ENCODE assay signal across 21 cellular contexts in genomic region chr2:168005586-168005985, GRCh38.
A peak's percentile ranks its signal among the peaks of the same experiment; 100 is the strongest.
DNase-seq lines count a peak whose midpoint lies in the region; ATAC-seq and TF ChIP-seq lines count a peak whose summit lies in the region.
"Had no signal": no experiment of that assay in that cellular context is flagged by ENCODE, and none has a peak within 500 bp of the region (broad histone marks: within the 10 kb centered on the region; RNA-seq: fewer than 3 reads in every experiment).

No MANE protein-coding gene starts in this region.

- no peak for ATAC-seq in natural killer cell treated with Interleukin-12 subunit alpha and Interleukin-12 subunit beta and Interleukin-15 and Interleukin-18, amount 100 ng/mL, for 72 hours
- ATAC-seq in activated T-cell treated with anti-CD3 and anti-CD28 coated beads, Interleukin-2, amount 50 U/mL, for 4 hours: no peak
- ATAC-seq in body of pancreas (no peak), HG02588 (IDR thresholded peaks at IDR 0.05; ENCODE audit: unreplicated experiment) (no peak)
- ATAC-seq: GM12878 had no signal

- H3K4me1 ChIP-seq in body of pancreas: peaks cover 10% of the 10 kb centered on the region

- no peak for TF ChIP-seq CTCF in C4-2B (conservative IDR thresholded peaks at IDR 0.05)
- TF ChIP-seq CTCF in VCaP (conservative IDR thresholded peaks at IDR 0.05): no peak
- TF ChIP-seq CTCF in body of pancreas (IDR thresholded peaks at IDR 0.05): no peak

- H3K27me3 Mint-ChIP-seq in natural killer cell treated with Interleukin-12 subunit alpha and Interleukin-12 subunit beta and Interleukin-15 and Interleukin-18, amount 100 ng/mL, for 72 hours: no peaks in the 10 kb centered on the region
- no peaks in the 10 kb centered on the region for H3K27me3 Mint-ChIP-seq in activated T-cell treated with anti-CD3 and anti-CD28 coated beads, Interleukin-2, amount 50 U/mL, for 4 hours (ENCODE audit: low read depth)
- H3K27me3 Mint-ChIP-seq: CD4-positive, CD25-positive, alpha-beta regulatory T cell; CD8-positive, alpha-beta memory T cell; IgD-negative memory B cell had no signal

- no peaks in the 10 kb centered on the region for H3K9me3 ChIP-seq in body of pancreas
- H3K9me3 ChIP-seq: HAP-1 had no signal

- WGBS in body of pancreas, 2 donors: 94 to 95% methylated on average over 3 of the region's 3 CpGs

- intact Hi-C loops in body of pancreas (cut with DNase I): no loop called here

- H3K9me3 Mint-ChIP-seq in natural killer cell treated with Interleukin-12 subunit alpha and Interleukin-12 subunit beta and Interleukin-15 and Interleukin-18, amount 100 ng/mL, for 72 hours: no peaks in the 10 kb centered on the region
- no peaks in the 10 kb centered on the region for H3K9me3 Mint-ChIP-seq in activated T-cell treated with anti-CD3 and anti-CD28 coated beads, Interleukin-2, amount 50 U/mL, for 4 hours
- H3K9me3 Mint-ChIP-seq: CD4-positive, CD25-positive, alpha-beta regulatory T cell; CD8-positive, alpha-beta memory T cell; IgD-negative memory B cell had no signal

- no peaks in the 10 kb centered on the region for H3K36me3 ChIP-seq in body of pancreas (replicated peaks in 1 of 2; ENCODE audit: insufficient read depth in 1 of 2, low read depth in 2 of 2)
- H3K36me3 ChIP-seq: HAP-1 had no signal

- no peak for TF ChIP-seq POLR2A in body of pancreas (IDR thresholded peaks at IDR 0.05)

- H3K36me3 Mint-ChIP-seq in natural killer cell treated with Interleukin-12 subunit alpha and Interleukin-12 subunit beta and Interleukin-15 and Interleukin-18, amount 100 ng/mL, for 72 hours: peaks cover 17% of the 10 kb centered on the region
- H3K36me3 Mint-ChIP-seq in activated T-cell treated with anti-CD3 and anti-CD28 coated beads, Interleukin-2, amount 50 U/mL, for 4 hours (ENCODE audit: insufficient read depth): peaks cover 50% of the 10 kb centered on the region

- H3K27me3 ChIP-seq in body of pancreas: no peaks in the 10 kb centered on the region
- H3K27me3 ChIP-seq: BLaER1 treated with 17β-estradiol and CSF1 and Interleukin-3, amounts not matched to agents 10 nM and 100 nM had no signal

- peak overlapping the region; percentile 1 to 4 for H3K27ac Mint-ChIP-seq in natural killer cell treated with Interleukin-12 subunit alpha and Interleukin-12 subunit beta and Interleukin-15 and Interleukin-18, amount 100 ng/mL, for 72 hours
- H3K27ac Mint-ChIP-seq: CD4-positive, CD25-positive, alpha-beta regulatory T cell; IgD-negative memory B cell had no signal

- no peak overlapping the region for H3K4me3 Mint-ChIP-seq in natural killer cell treated with Interleukin-12 subunit alpha and Interleukin-12 subunit beta and Interleukin-15 and Interleukin-18, amount 100 ng/mL, for 72 hours
- H3K4me3 Mint-ChIP-seq in activated T-cell treated with anti-CD3 and anti-CD28 coated beads, Interleukin-2, amount 50 U/mL, for 4 hours: no peak overlapping the region
- H3K4me3 Mint-ChIP-seq: CD4-positive, CD25-positive, alpha-beta regulatory T cell; CD8-positive, alpha-beta memory T cell; IgD-negative memory B cell had no signal

- no peak overlapping the region for H3K4me3 ChIP-seq in body of pancreas
- H3K4me3 ChIP-seq: BLaER1 treated with 17β-estradiol and CSF1 and Interleukin-3, amounts not matched to agents 10 nM and 100 nM; GM12878; GM23248; HAP-1 had no signal

- no peak for DNase-seq in natural killer cell treated with Interleukin-12 subunit alpha and Interleukin-12 subunit beta and Interleukin-15 and Interleukin-18, amount 100 ng/mL, for 72 hours (ENCODE audit: low spot score)
- no peak for DNase-seq in activated T-cell treated with anti-CD3 and anti-CD28 coated beads, Interleukin-2, amount 50 U/mL, for 4 hours
- DNase-seq in HuH-7 (ENCODE audit: low spot score) (no peak), body of pancreas (no peak)
- DNase-seq: 8988T; CD4-positive, CD25-positive, alpha-beta regulatory T cell; CD8-positive, alpha-beta memory T cell; COR-L47; DMS 273 treated with DMSO at 0.1 percent for 48 hours; DMS53; DND-41; EL; GM23248 had no signal

- peaks cover 34 to 36% of the 10 kb centered on the region in 2 donors for H3K4me1 Mint-ChIP-seq in natural killer cell treated with Interleukin-12 subunit alpha and Interleukin-12 subunit beta and Interleukin-15 and Interleukin-18, amount 100 ng/mL, for 72 hours (ENCODE audit: low read depth in 2 of 2)
- peaks cover 13% of the 10 kb centered on the region for H3K4me1 Mint-ChIP-seq in activated T-cell treated with anti-CD3 and anti-CD28 coated beads, Interleukin-2, amount 50 U/mL, for 4 hours (ENCODE audit: low read depth)

- peak overlapping the region; percentile 36; the same call in 1 of the 2 replicates for H3K27ac ChIP-seq in C4-2B
- H3K27ac ChIP-seq in VCaP: peak overlapping the region; percentile 46
- H3K27ac ChIP-seq in body of pancreas: no peak overlapping the region
- H3K27ac ChIP-seq: BLaER1 treated with 17β-estradiol and CSF1 and Interleukin-3, amounts not matched to agents 10 nM and 100 nM; GM23248; HL-60 had no signal

Comparison
In these comparisons a context has a peak if more than half of its experiments do, and no peak if none do; other contexts are left out.
1. H3K27ac ChIP-seq: peak in C4-2B (single experiment) and VCaP (single experiment); none in body of pancreas (0 of 4).